18 cellular contexts compared by ENCODE assay signal in the genomic region with DNA sequence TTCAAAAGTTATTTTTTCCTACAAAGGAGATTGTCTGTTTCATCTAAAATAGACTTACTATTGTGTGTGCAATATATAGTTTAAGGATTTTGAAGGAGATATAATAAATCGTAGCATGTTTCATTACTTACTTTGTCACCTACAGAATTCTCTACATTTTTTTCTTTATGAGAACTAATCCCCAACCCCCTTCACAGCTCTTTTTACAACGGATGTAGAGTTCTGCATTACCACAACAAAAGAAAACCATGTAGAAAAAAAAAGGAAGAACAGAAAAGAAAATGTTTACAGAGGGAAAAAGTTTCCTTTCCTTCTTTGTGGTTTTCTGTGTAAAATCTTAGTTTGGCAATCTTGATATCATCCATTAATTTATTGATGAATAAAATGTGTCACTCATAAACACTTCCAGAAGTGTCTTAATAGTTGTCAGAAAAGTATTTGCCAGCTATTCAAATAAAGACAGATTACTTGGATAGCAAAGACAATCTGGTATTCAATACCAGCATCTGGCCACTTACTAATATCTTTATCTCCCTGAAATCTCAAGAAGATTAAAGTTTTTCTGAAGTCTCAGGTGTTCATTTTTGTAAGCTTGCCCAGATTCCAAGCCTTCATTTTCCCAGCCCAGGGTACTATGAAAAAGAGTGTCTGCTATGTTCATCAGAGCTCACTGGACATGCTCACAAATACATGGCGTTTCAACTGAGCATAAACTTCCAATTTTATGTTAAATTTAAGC.
"Had no signal": no experiment of that assay in that cellular context is flagged by ENCODE, and none has a peak within 500 bp of the region (broad histone marks: within the 10 kb centered on the region; RNA-seq: fewer than 3 reads in every experiment).

No MANE protein-coding gene starts in this region.

- H3K4me1 ChIP-seq: left ventricle myocardium inferior had no signal

- H3K4me3 Mint-ChIP-seq: activated naive CD8-positive, alpha-beta T cell; activated T-helper 1 cell treated with anti-CD3 and anti-CD28 coated beads, Interleukin-12 subunit alpha, Interleukin-12 subunit beta, Interleukin-2, Interleukin-4 antibody, amounts not matched to agents 30 ng/mL and 10 ng/mL and 1 ng/mL, durations not matched to agents 14 hours and 24 hours and 36 hours; nephron progenitor cell had no signal

- H3K9me3 Mint-ChIP-seq: activated T-helper 1 cell treated with anti-CD3 and anti-CD28 coated beads, Interleukin-12 subunit alpha, Interleukin-12 subunit beta, Interleukin-2, Interleukin-4 antibody, amounts not matched to agents 30 ng/mL and 10 ng/mL and 1 ng/mL, durations not matched to agents 14 hours and 24 hours and 36 hours had no signal

- H3K27ac ChIP-seq: cardiac muscle cell, left ventricle myocardium inferior, VCaP had no signal

- H3K4me3 ChIP-seq: cardiac muscle cell, left ventricle myocardium inferior had no signal

- H3K36me3 Mint-ChIP-seq: activated naive CD8-positive, alpha-beta T cell had no signal

- H3K4me1 Mint-ChIP-seq: nephron progenitor cell had no signal

- H3K27me3 Mint-ChIP-seq: activated naive CD8-positive, alpha-beta T cell had no signal

- H3K36me3 ChIP-seq: cardiac muscle cell, left ventricle myocardium inferior had no signal

- DNase-seq: activated CD4-positive, alpha-beta T cell treated with anti-CD3 and anti-CD28 coated beads for 1 hour; activated CD4-positive, alpha-beta T cell treated with anti-CD3 and anti-CD28 coated beads, Interleukin-2, amount 50 U/mL, for 4 hours; activated gamma-delta T cell treated with Interleukin-2 at 50 U/mL for 16 hours; dermis blood vessel endothelial cell; effector memory CD4-positive, alpha-beta T cell; left ventricle myocardium inferior; mammary epithelial cell; nephron progenitor cell; occipital lobe; retina; stimulated activated CD8-positive, alpha-beta memory T cell treated with anti-CD3 and anti-CD28 coated beads, Interleukin-4, amount 100 ng/mL, for 48 hours; stimulated activated naive CD4-positive, alpha-beta T cell; T-helper 2 cell had no signal

- H3K9me3 ChIP-seq: left ventricle myocardium inferior had no signal

- H3K27me3 ChIP-seq: cardiac muscle cell had no signal

- H3K27ac Mint-ChIP-seq: activated naive CD8-positive, alpha-beta T cell; activated T-helper 1 cell treated with anti-CD3 and anti-CD28 coated beads, Interleukin-12 subunit alpha, Interleukin-12 subunit beta, Interleukin-2, Interleukin-4 antibody, amounts not matched to agents 30 ng/mL and 10 ng/mL and 1 ng/mL, durations not matched to agents 14 hours and 24 hours and 36 hours; nephron progenitor cell had no signal

- FAIRE-seq: keratinocyte had no signal
